10 cellular contexts compared by ENCODE assay signal in the genomic region with DNA sequence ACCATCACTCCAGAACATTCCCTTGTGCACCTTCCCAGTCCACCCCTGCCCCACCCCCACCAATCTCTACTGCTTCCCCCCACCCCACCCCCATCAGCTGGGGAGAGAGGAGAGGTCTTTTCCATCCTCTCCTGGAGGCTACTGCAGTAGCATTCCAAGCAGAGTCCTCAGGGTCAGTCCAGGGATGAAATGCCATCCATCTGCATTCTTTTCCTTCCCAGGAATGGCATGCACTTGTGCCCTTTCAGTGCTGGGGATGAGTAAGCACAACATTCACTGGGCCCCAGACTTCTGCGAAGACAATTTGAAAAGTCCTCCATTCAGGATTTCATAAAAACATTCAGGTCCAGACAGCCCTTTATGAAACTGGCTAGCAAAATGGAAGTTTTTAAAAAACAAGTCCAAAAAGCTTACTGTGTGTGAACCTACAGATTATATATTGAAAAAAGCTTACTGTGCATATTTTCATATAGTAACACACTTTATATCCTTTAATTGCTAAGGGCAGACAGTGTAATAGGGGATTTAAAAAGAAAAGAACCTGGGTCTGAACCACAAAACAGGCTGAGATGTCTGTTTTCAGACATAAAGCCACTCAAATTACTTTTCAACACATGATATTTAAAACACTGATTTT. TPM values are rescaled to one million over a fixed set of nuclear protein-coding genes. Genes with fewer than 3 reads are reported as not detected.
DNase-seq lines count a peak whose midpoint lies in the region; ATAC-seq and TF ChIP-seq lines count a peak whose summit lies in the region.
"Had no signal": no experiment of that assay in that cellular context is flagged by ENCODE, and none has a peak within 500 bp of the region (broad histone marks: within the 10 kb centered on the region; RNA-seq: fewer than 3 reads in every experiment).

No MANE protein-coding gene starts in this region.

- H3K4me3 Mint-ChIP-seq in Calu3 (ENCODE audit: low read depth, unreplicated experiment) (no peak overlapping the region), nephron (no peak overlapping the region)

- DNase-seq in Calu3 (peak; percentile 39), RWPE1 (ENCODE audit: low spot score) (peak; percentile 86), fibroblast of villous mesenchyme (ENCODE audit: low read depth) (peak; percentile 47), UCSD-AML1 (lab: John Stamatoyannopoulos, UW; ENCODE audit: unreplicated experiment) (no peak)
- no peak for DNase-seq in activated CD8-positive, alpha-beta memory T cell treated with anti-CD3 and anti-CD28 coated beads, Interleukin-2, amount 50 U/mL, for 48 hours
- DNase-seq: dermis blood vessel endothelial cell had no signal

- no peaks in the 10 kb centered on the region for H3K27me3 Mint-ChIP-seq in Calu3 (ENCODE audit: unreplicated experiment)
- H3K27me3 Mint-ChIP-seq in nephron (ENCODE audit: low read depth): no peaks in the 10 kb centered on the region

- CTCF ChIA-PET in Calu3 (lab: Charles Lee): no interaction called here
- CTCF ChIA-PET in RWPE1 (lab: Yijun Ruan, JAX): interaction anchor here (1.0 kb wide), 1 partner anchor 9 kb away, joined by 3 read pairs; no protein-coding TSS in a partner anchor

- H3K27ac Mint-ChIP-seq in Calu3 (ENCODE audit: unreplicated experiment): peak overlapping the region; percentile 63
- H3K27ac Mint-ChIP-seq in nephron: peak overlapping the region in 2 of 3 experiments; percentile 71 to 85

- no TSS peak for BruUV-seq in Calu3 (replicated peaks; lab: Mats Ljungman, UMichigan)

- H3K36me3 Mint-ChIP-seq in Calu3 (ENCODE audit: insufficient read depth, unreplicated experiment) (peaks cover 17% of the 10 kb centered on the region), nephron (ENCODE audit: low read depth) (peaks cover 14% of the 10 kb centered on the region)

- no peak overlapping the region for H3K4me3 ChIP-seq in fibroblast of villous mesenchyme (ENCODE audit: low read depth, low read length)

- POLR2A ChIA-PET in RWPE1 (lab: Yijun Ruan, JAX; ENCODE audit: low non-redundant PET): no interaction called here

- H3K27ac ChIP-seq in RWPE1: no peak overlapping the region
- H3K27ac ChIP-seq: neutrophil had no signal

- intact Hi-C loops in Calu3 (cut with micrococcal nuclease; ENCODE audit: unreplicated experiment): loop anchor here (2.0 kb wide), 1 partner anchor 57 kb away; no protein-coding TSS in a partner anchor

- no peaks in the 10 kb centered on the region for H3K9me3 Mint-ChIP-seq in Calu3 (ENCODE audit: low read depth, unreplicated experiment)
- no peaks in the 10 kb centered on the region for H3K9me3 Mint-ChIP-seq in nephron

- H3K4me1 Mint-ChIP-seq in Calu3 (ENCODE audit: low read depth, unreplicated experiment) (peaks cover 35% of the 10 kb centered on the region), nephron (peaks cover 10% of the 10 kb centered on the region)

- TF ChIP-seq CTCF in Calu3 (IDR thresholded peaks at IDR 0.05; ENCODE audit: unreplicated experiment): no peak
- no peak for TF ChIP-seq CTCF in RWPE1 (conservative IDR thresholded peaks at IDR 0.05; ENCODE audit: low read depth)
- TF ChIP-seq CTCF in fibroblast of villous mesenchyme (IDR thresholded peaks at IDR 0.05; ENCODE audit: insufficient read depth, low read depth, low read length): no peak
- no peak for TF ChIP-seq CTCF in nephron (IDR thresholded peaks at IDR 0.05; ENCODE audit: unreplicated experiment in 3 of 3)

- no peak for ATAC-seq in HG02610 (IDR thresholded peaks at IDR 0.05; ENCODE audit: unreplicated experiment)
- ATAC-seq in HG03159 (IDR thresholded peaks at IDR 0.05; ENCODE audit: unreplicated experiment): no peak

RNA-seq across cellular contexts. Expression of gene GOLPH3, which starts 50.0 kb away (rescaled TPM):
- total RNA-seq in Calu3 (2022) (115 and 123 TPM in 2 replicates), fibroblast of villous mesenchyme (71.8 and 86.4 TPM in 2 replicates)

Comparison
In these comparisons a context has a peak if more than half of its experiments do, and no peak if none do; other contexts are left out.
1. DNase-seq: peak in Calu3 (single experiment), RWPE1 (single experiment) and fibroblast of villous mesenchyme (single experiment); none in activated CD8-positive, alpha-beta memory T cell treated with anti-CD3 and anti-CD28 coated beads, Interleukin-2, amount 50 U/mL, for 48 hours (single experiment) and UCSD-AML1 (single experiment).